Comparison of ENCODE assay signal across 1 cellular context in the genomic region with DNA sequence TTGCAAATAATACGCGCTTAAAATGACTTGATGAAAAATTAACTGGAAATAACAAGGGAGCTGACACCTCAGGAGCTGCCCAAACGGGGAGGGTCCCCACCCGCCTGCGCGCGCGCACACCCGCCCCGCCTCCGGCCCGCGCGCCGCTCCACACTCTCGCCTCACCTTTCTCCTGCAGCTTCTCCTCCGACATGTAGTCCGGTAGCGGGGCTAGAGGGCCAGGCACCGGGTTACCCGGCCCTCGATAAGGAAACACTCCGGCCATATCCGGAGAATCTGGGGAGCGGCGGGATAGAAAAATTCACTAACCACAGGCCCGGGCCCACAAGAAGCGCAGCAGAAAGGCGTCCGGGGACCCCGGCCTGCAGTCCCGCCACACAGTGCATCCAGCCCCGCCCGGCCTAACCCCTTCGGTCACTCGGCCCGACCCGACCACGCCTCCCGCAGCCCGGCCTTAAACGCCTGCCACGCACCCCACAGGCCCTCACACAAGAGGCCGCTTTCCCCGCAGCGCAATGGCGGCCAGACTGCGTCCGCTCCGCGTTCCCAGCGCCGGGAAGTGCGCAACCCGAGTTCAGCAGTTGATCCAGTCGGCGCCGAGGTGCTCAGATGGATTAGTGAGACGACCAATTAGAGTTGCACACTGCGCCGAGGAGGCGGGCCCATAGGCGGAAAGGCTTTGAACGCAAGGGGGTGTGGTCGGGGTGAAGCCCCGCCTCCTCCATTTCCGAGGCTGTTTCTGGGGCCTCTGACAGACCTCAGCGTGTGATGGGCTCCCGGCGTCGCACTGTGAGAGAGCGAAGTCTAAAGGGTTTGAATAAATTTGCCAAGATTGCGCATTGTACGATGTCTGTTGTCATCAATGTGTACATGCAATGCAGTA.
A peak's percentile ranks its signal among the peaks of the same experiment; 100 is the strongest.
TF ChIP-seq lines count a peak whose summit lies in the region.

TSS of gene PRPF8 (minus strand) at position 561 of the 883 bp plus-strand sequence. CDS start at position 265, 296 bp downstream.

TF ChIP-seq in K562, 482 proteins besides CTCF, POLR2A, EP300 and RAD21 (continued from another document and continues in another):
- TF ChIP-seq, protein P1, sequence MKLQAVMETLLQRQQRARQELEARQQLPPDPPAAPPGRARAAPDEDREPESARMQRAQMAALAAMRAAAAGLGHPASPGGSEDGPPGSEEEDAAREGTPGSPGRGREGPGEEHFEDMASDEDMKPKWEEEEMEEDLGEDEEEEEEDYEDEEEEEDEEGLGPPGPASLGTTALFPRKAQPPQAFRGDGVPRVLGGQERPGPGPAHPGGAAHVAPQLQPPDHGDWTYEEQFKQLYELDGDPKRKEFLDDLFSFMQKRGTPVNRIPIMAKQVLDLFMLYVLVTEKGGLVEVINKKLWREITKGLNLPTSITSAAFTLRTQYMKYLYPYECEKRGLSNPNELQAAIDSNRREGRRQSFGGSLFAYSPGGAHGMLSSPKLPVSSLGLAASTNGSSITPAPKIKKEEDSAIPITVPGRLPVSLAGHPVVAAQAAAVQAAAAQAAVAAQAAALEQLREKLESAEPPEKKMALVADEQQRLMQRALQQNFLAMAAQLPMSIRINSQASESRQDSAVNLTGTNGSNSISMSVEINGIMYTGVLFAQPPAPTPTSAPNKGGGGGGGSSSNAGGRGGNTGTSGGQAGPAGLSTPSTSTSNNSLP (IDR thresholded peaks at IDR 0.05; ENCODE audit: borderline replicate concordance, low read depth, low read length): no peak
- TF ChIP-seq ZNF695 (CRISPR knock-in tag; IDR thresholded peaks at IDR 0.05) (no peak), POLR2B (IDR thresholded peaks at IDR 0.05; ENCODE audit: low read depth, partially characterized antibody) (peak; percentile 83), CHD2 (IDR thresholded peaks at IDR 0.05; ENCODE audit: low read depth, low read length) (peak; percentile 37; the same call in 1 of the 2 replicates), GABPA (tag; conservative IDR thresholded peaks at IDR 0.05; ENCODE audit: low read depth) (peak; percentile 91), NFRKB (IDR thresholded peaks at IDR 0.05; ENCODE audit: low read depth) (peak; percentile 80; the same call in 1 of the 2 replicates), ZNF384 (IDR thresholded peaks at IDR 0.05; ENCODE audit: low read depth, low read length) (no peak), ZNF589 (CRISPR knock-in tag; IDR thresholded peaks at IDR 0.05; ENCODE audit: low read depth) (no peak), TAF1 (IDR thresholded peaks at IDR 0.05; ENCODE audit: control insufficient read depth, extremely low read depth, insufficient read depth, low read length, severe bottlenecking) (peak; percentile 45), ZNF431 (CRISPR knock-in tag; IDR thresholded peaks at IDR 0.05) (no peak), CTBP1 (IDR thresholded peaks at IDR 0.05; ENCODE audit: borderline replicate concordance) (peak; percentile 31; the same call in 1 of the 2 replicates), MCM3 (IDR thresholded peaks at IDR 0.05) (no peak), HDAC1 (IDR thresholded peaks at IDR 0.05) (peak in 1 of 2 experiments; percentile 19; a peak in 1 of 4 replicates), TCF3 (CRISPR knock-in tag; IDR thresholded peaks at IDR 0.05) (0 out of 2 replicates have a peak, but pooled peaks have one; percentile 8), ELK3 (CRISPR knock-in tag; IDR thresholded peaks at IDR 0.05) (no peak), ZFP91 (CRISPR knock-in tag; IDR thresholded peaks at IDR 0.05) (no peak), BCLAF1 (IDR thresholded peaks at IDR 0.05; ENCODE audit: borderline replicate concordance in 1 of 2, control insufficient read depth in 1 of 2, low read depth in 2 of 2, low read length in 1 of 2) (no peak), HDAC6 (IDR thresholded peaks at IDR 0.05; ENCODE audit: low read depth, low read length) (no peak), FOXP1 (CRISPR knock-in tag; IDR thresholded peaks at IDR 0.05) (no peak), ZNF57 (CRISPR knock-in tag; IDR thresholded peaks at IDR 0.05) (no peak), SIN3B (IDR thresholded peaks at IDR 0.05; ENCODE audit: low read depth) (peak; percentile 28; the same call in 1 of the 2 replicates), KLF13 (tag; IDR thresholded peaks at IDR 0.05; ENCODE audit: borderline replicate concordance, low read depth) (0 out of 2 replicates have a peak, but pooled peaks have one; percentile 19), MNT (conservative IDR thresholded peaks at IDR 0.05) (peak; percentile 44 to 80), CHD1 (IDR thresholded peaks at IDR 0.05; ENCODE audit: low read length) (peak; percentile 38), PHF20 (IDR thresholded peaks at IDR 0.05; ENCODE audit: partially characterized antibody) (peak; percentile 68), FOS (IDR thresholded peaks at IDR 0.05; ENCODE audit: extremely low read depth, insufficient read length) (peak; percentile 79), YY1 (IDR thresholded peaks at IDR 0.05; ENCODE audit: borderline replicate concordance in 1 of 3, control insufficient read depth in 1 of 3, extremely low read depth in 1 of 3, insufficient read depth in 3 of 3, insufficient read length in 1 of 3, insufficient replicate concordance in 2 of 3, low read depth in 1 of 3, low read length in 2 of 3) (peak; percentile 76 to 97 (median 94)), ZFX (CRISPR knock-in tag; IDR thresholded peaks at IDR 0.05) (peak; percentile 95), TFAP4 (CRISPR knock-in tag; IDR thresholded peaks at IDR 0.05; ENCODE audit: borderline replicate concordance) (peak; percentile 64; the same call in 1 of the 2 replicates), MTF1 (CRISPR knock-in tag; IDR thresholded peaks at IDR 0.05; ENCODE audit: borderline replicate concordance) (no peak), KLF1 (tag; IDR thresholded peaks at IDR 0.05) (peak; percentile 56; the same call in 1 of the 2 replicates), BRD4 (IDR thresholded peaks at IDR 0.05) (0 out of 2 replicates have a peak, but pooled peaks have one; percentile 29), SAFB (IDR thresholded peaks at IDR 0.05; ENCODE audit: borderline replicate concordance, low read depth, low read length) (0 out of 2 replicates have a peak, but pooled peaks have one; percentile 11)
- TF ChIP-seq, protein P2, sequence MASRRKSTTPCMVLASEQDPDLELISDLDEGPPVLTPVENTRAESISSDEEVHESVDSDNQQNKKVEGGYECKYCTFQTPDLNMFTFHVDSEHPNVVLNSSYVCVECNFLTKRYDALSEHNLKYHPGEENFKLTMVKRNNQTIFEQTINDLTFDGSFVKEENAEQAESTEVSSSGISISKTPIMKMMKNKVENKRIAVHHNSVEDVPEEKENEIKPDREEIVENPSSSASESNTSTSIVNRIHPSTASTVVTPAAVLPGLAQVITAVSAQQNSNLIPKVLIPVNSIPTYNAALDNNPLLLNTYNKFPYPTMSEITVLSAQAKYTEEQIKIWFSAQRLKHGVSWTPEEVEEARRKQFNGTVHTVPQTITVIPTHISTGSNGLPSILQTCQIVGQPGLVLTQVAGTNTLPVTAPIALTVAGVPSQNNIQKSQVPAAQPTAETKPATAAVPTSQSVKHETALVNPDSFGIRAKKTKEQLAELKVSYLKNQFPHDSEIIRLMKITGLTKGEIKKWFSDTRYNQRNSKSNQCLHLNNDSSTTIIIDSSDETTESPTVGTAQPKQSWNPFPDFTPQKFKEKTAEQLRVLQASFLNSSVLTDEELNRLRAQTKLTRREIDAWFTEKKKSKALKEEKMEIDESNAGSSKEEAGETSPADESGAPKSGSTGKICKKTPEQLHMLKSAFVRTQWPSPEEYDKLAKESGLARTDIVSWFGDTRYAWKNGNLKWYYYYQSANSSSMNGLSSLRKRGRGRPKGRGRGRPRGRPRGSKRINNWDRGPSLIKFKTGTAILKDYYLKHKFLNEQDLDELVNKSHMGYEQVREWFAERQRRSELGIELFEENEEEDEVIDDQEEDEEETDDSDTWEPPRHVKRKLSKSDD (conservative IDR thresholded peaks at IDR 0.05; ENCODE audit: low read length): peak; percentile 49; the same call in 1 of the 2 replicates
- TF ChIP-seq, protein P3, sequence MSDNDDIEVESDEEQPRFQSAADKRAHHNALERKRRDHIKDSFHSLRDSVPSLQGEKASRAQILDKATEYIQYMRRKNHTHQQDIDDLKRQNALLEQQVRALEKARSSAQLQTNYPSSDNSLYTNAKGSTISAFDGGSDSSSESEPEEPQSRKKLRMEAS (CRISPR knock-in tag; IDR thresholded peaks at IDR 0.05): peak; percentile 48; the same call in 1 of the 2 replicates
- TF ChIP-seq, protein P4, sequence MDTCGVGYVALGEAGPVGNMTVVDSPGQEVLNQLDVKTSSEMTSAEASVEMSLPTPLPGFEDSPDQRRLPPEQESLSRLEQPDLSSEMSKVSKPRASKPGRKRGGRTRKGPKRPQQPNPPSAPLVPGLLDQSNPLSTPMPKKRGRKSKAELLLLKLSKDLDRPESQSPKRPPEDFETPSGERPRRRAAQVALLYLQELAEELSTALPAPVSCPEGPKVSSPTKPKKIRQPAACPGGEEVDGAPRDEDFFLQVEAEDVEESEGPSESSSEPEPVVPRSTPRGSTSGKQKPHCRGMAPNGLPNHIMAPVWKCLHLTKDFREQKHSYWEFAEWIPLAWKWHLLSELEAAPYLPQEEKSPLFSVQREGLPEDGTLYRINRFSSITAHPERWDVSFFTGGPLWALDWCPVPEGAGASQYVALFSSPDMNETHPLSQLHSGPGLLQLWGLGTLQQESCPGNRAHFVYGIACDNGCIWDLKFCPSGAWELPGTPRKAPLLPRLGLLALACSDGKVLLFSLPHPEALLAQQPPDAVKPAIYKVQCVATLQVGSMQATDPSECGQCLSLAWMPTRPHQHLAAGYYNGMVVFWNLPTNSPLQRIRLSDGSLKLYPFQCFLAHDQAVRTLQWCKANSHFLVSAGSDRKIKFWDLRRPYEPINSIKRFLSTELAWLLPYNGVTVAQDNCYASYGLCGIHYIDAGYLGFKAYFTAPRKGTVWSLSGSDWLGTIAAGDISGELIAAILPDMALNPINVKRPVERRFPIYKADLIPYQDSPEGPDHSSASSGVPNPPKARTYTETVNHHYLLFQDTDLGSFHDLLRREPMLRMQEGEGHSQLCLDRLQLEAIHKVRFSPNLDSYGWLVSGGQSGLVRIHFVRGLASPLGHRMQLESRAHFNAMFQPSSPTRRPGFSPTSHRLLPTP (IDR thresholded peaks at IDR 0.05; ENCODE audit: borderline replicate concordance, extremely low read depth, insufficient read length): no peak
